Comparison of ENCODE assay signal across 1 cellular context in genomic region chr17:39754161-39754957, GRCh38.
TF ChIP-seq lines count a peak whose summit lies in the region.

No MANE protein-coding gene starts in this region.

TF ChIP-seq in K562, 482 proteins besides CTCF, POLR2A, EP300 and RAD21 (continued from another document and continues in another):
- TF ChIP-seq, protein P1, sequence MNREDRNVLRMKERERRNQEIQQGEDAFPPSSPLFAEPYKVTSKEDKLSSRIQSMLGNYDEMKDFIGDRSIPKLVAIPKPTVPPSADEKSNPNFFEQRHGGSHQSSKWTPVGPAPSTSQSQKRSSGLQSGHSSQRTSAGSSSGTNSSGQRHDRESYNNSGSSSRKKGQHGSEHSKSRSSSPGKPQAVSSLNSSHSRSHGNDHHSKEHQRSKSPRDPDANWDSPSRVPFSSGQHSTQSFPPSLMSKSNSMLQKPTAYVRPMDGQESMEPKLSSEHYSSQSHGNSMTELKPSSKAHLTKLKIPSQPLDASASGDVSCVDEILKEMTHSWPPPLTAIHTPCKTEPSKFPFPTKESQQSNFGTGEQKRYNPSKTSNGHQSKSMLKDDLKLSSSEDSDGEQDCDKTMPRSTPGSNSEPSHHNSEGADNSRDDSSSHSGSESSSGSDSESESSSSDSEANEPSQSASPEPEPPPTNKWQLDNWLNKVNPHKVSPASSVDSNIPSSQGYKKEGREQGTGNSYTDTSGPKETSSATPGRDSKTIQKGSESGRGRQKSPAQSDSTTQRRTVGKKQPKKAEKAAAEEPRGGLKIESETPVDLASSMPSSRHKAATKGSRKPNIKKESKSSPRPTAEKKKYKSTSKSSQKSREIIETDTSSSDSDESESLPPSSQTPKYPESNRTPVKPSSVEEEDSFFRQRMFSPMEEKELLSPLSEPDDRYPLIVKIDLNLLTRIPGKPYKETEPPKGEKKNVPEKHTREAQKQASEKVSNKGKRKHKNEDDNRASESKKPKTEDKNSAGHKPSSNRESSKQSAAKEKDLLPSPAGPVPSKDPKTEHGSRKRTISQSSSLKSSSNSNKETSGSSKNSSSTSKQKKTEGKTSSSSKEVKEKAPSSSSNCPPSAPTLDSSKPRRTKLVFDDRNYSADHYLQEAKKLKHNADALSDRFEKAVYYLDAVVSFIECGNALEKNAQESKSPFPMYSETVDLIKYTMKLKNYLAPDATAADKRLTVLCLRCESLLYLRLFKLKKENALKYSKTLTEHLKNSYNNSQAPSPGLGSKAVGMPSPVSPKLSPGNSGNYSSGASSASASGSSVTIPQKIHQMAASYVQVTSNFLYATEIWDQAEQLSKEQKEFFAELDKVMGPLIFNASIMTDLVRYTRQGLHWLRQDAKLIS (CRISPR knock-in tag; IDR thresholded peaks at IDR 0.05) = peak; percentile 54; the same call in 1 of the 2 replicates
- TF ChIP-seq, protein P2, sequence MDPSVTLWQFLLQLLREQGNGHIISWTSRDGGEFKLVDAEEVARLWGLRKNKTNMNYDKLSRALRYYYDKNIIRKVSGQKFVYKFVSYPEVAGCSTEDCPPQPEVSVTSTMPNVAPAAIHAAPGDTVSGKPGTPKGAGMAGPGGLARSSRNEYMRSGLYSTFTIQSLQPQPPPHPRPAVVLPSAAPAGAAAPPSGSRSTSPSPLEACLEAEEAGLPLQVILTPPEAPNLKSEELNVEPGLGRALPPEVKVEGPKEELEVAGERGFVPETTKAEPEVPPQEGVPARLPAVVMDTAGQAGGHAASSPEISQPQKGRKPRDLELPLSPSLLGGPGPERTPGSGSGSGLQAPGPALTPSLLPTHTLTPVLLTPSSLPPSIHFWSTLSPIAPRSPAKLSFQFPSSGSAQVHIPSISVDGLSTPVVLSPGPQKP (CRISPR knock-in tag; IDR thresholded peaks at IDR 0.05) = no peak
- TF ChIP-seq PPARD (CRISPR knock-in tag; IDR thresholded peaks at IDR 0.05) = no peak
- no peak for TF ChIP-seq CSDE1 (IDR thresholded peaks at IDR 0.05)
- no peak for TF ChIP-seq PHTF2 (CRISPR knock-in tag; IDR thresholded peaks at IDR 0.05)
- peak; percentile 43; the same call in 1 of the 2 replicates for TF ChIP-seq BHLHE40 (IDR thresholded peaks at IDR 0.05; ENCODE audit: low read length)
- TF ChIP-seq E2F4 (CRISPR knock-in tag; IDR thresholded peaks at IDR 0.05; ENCODE audit: low read depth) = no peak
- no peak for TF ChIP-seq NFE2L1 (tag; IDR thresholded peaks at IDR 0.05; ENCODE audit: borderline replicate concordance, low read depth)
- no peak for TF ChIP-seq SNIP1 (IDR thresholded peaks at IDR 0.05; ENCODE audit: low read depth)
- TF ChIP-seq MBD1 (CRISPR knock-in tag; IDR thresholded peaks at IDR 0.05) = no peak
- no peak for TF ChIP-seq YY1 (IDR thresholded peaks at IDR 0.05; ENCODE audit: borderline replicate concordance in 1 of 3, control insufficient read depth in 1 of 3, extremely low read depth in 1 of 3, insufficient read depth in 3 of 3, insufficient read length in 1 of 3, insufficient replicate concordance in 2 of 3, low read depth in 1 of 3, low read length in 2 of 3)
- TF ChIP-seq ZNF184 (CRISPR knock-in tag; IDR thresholded peaks at IDR 0.05) = no peak
- peak; percentile 8 for TF ChIP-seq NEUROD1 (IDR thresholded peaks at IDR 0.05; ENCODE audit: borderline replicate concordance, low read depth, low read length, partially characterized antibody)
- peak; percentile 95 for TF ChIP-seq HNRNPL (IDR thresholded peaks at IDR 0.05; ENCODE audit: low read depth, low read length)
- TF ChIP-seq XRCC4 (IDR thresholded peaks at IDR 0.05; ENCODE audit: extremely low read depth, insufficient read depth, insufficient read length) = no peak
- TF ChIP-seq ZNF644 (tag; IDR thresholded peaks at IDR 0.05; ENCODE audit: low read depth) = no peak
- TF ChIP-seq JUND (IDR thresholded peaks at IDR 0.05; ENCODE audit: borderline replicate concordance, low read depth, low read length) = no peak
- no peak for TF ChIP-seq JUND (tag; IDR thresholded peaks at IDR 0.05; ENCODE audit: borderline replicate concordance, low read depth, low read length)
- TF ChIP-seq C11orf30 (IDR thresholded peaks at IDR 0.05; ENCODE audit: low read depth) = peak; percentile 86
- no peak for TF ChIP-seq MEF2D (tag; conservative IDR thresholded peaks at IDR 0.05; ENCODE audit: low read depth)
- TF ChIP-seq BCOR (IDR thresholded peaks at IDR 0.05) = no peak
- 0 out of 2 replicates have a peak, but pooled peaks have one; percentile 32 for TF ChIP-seq ELF4 (CRISPR knock-in tag; IDR thresholded peaks at IDR 0.05)
- TF ChIP-seq TAF15 (IDR thresholded peaks at IDR 0.05; ENCODE audit: low read depth, low read length) = no peak
- no peak for TF ChIP-seq MEIS2 (IDR thresholded peaks at IDR 0.05; ENCODE audit: partially characterized antibody)
- TF ChIP-seq ZNF232 (CRISPR knock-in tag; IDR thresholded peaks at IDR 0.05) = no peak
- TF ChIP-seq, protein P3, sequence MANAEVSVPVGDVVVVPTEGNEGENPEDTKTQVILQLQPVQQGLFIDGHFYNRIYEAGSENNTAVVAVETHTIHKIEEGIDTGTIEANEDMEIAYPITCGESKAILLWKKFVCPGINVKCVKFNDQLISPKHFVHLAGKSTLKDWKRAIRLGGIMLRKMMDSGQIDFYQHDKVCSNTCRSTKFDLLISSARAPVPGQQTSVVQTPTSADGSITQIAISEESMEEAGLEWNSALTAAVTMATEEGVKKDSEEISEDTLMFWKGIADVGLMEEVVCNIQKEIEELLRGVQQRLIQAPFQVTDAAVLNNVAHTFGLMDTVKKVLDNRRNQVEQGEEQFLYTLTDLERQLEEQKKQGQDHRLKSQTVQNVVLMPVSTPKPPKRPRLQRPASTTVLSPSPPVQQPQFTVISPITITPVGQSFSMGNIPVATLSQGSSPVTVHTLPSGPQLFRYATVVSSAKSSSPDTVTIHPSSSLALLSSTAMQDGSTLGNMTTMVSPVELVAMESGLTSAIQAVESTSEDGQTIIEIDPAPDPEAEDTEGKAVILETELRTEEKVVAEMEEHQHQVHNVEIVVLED (CRISPR knock-in tag; IDR thresholded peaks at IDR 0.05) = peak; percentile 72
- TF ChIP-seq HDAC2 (IDR thresholded peaks at IDR 0.05) = no peak
- no peak for TF ChIP-seq BRF2 (IDR thresholded peaks at IDR 0.05; ENCODE audit: borderline replicate concordance, insufficient read depth, insufficient read length)
- peak; percentile 82; the same call in 1 of the 2 replicates for TF ChIP-seq NR4A1 (CRISPR knock-in tag; IDR thresholded peaks at IDR 0.05)
- no peak for TF ChIP-seq NR4A1 (tag; IDR thresholded peaks at IDR 0.05)
- TF ChIP-seq, protein P4, sequence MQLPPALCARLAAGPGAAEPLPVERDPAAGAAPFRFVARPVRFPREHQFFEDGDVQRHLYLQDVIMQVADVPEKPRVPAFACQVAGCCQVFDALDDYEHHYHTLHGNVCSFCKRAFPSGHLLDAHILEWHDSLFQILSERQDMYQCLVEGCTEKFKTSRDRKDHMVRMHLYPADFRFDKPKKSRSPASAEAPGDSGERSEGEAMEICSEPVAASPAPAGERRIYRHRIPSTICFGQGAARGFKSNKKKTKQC (CRISPR knock-in tag; IDR thresholded peaks at IDR 0.05) = peak; percentile 73; the same call in 1 of the 2 replicates
- TF ChIP-seq ZNF165 (CRISPR knock-in tag; IDR thresholded peaks at IDR 0.05; ENCODE audit: borderline replicate concordance) = no peak
- no peak for TF ChIP-seq DLX4 (CRISPR knock-in tag; IDR thresholded peaks at IDR 0.05)
- no peak for TF ChIP-seq ZNF124 (CRISPR knock-in tag; IDR thresholded peaks at IDR 0.05)
- peak; percentile 40; the same call in 1 of the 2 replicates for TF ChIP-seq OTX1 (CRISPR knock-in tag; IDR thresholded peaks at IDR 0.05)
- TF ChIP-seq SRSF9 (IDR thresholded peaks at IDR 0.05; ENCODE audit: borderline replicate concordance, low read depth, low read length) = no peak
- peak; percentile 53 to 55; a peak in 1 of 4 replicates for TF ChIP-seq SIN3A (IDR thresholded peaks at IDR 0.05; ENCODE audit: borderline replicate concordance in 2 of 2, control insufficient read depth in 1 of 2, low read depth in 2 of 2, low read length in 2 of 2)
- 0 out of 2 replicates have a peak, but pooled peaks have one; percentile 37 for TF ChIP-seq RNF2 (IDR thresholded peaks at IDR 0.05)
- no peak for TF ChIP-seq POLR3G (IDR thresholded peaks at IDR 0.05; ENCODE audit: extremely low read depth, insufficient read length, insufficient replicate concordance)
- TF ChIP-seq ZFP91 (CRISPR knock-in tag; IDR thresholded peaks at IDR 0.05) = no peak
- TF ChIP-seq GATA2 (CRISPR knock-in tag; IDR thresholded peaks at IDR 0.05) = no peak
- TF ChIP-seq JUNB (CRISPR knock-in tag; conservative IDR thresholded peaks at IDR 0.05) = 0 out of 2 replicates have a peak, but pooled peaks have one; percentile 7
- TF ChIP-seq, protein P5, sequence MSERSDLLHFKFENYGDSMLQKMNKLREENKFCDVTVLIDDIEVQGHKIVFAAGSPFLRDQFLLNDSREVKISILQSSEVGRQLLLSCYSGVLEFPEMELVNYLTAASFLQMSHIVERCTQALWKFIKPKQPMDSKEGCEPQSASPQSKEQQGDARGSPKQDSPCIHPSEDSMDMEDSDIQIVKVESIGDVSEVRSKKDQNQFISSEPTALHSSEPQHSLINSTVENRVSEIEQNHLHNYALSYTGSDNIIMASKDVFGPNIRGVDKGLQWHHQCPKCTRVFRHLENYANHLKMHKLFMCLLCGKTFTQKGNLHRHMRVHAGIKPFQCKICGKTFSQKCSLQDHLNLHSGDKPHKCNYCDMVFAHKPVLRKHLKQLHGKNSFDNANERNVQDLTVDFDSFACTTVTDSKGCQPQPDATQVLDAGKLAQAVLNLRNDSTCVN (CRISPR knock-in tag; IDR thresholded peaks at IDR 0.05) = no peak
- TF ChIP-seq ETV5 (CRISPR knock-in tag; IDR thresholded peaks at IDR 0.05; ENCODE audit: low read depth) = peak; percentile 36; the same call in 1 of the 2 replicates
- no peak for TF ChIP-seq MCM2 (IDR thresholded peaks at IDR 0.05; ENCODE audit: low read depth)
- TF ChIP-seq RBM14 (IDR thresholded peaks at IDR 0.05; ENCODE audit: borderline replicate concordance, insufficient read depth, low read depth, low read length) = no peak
- TF ChIP-seq NFXL1 (CRISPR knock-in tag; IDR thresholded peaks at IDR 0.05) = no peak
- no peak for TF ChIP-seq PHB (CRISPR knock-in tag; IDR thresholded peaks at IDR 0.05)
- no peak for TF ChIP-seq SNRNP70 (optimal IDR thresholded peaks at IDR 0.05; ENCODE audit: low read depth, low read length)
- TF ChIP-seq RUNX1 (IDR thresholded peaks at IDR 0.05; ENCODE audit: low read depth) = no peak
- TF ChIP-seq E2F6 (IDR thresholded peaks at IDR 0.05; ENCODE audit: borderline replicate concordance in 1 of 2, extremely low read depth in 1 of 2, insufficient read depth in 1 of 2, insufficient read length in 1 of 2, low read depth in 1 of 2, low read length in 1 of 2, poor library complexity in 1 of 2, severe bottlenecking in 1 of 2) = peak; percentile 92
- no peak for TF ChIP-seq BMI1 (IDR thresholded peaks at IDR 0.05; ENCODE audit: low read length)
